ENCODE assay signal across 3 cellular contexts in the genomic region with DNA sequence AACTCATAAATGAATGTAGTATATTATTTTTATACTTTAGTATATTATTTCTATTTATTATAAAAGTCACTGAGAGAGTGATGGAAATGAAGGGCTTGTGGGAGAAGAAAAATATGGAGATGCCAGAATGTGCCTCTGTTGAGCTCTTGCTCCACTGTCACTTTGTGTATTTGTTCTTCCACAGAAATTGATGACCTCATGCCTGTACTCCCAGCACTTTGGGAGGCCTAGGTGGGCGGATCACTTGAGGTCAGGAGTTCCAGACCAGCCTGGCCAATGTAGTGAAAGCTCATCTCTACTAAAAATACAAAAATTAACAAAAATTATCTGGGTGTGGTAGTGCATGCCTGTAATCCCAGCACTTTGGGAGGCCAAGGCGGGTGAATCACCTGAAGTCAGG.
TF ChIP-seq lines count a peak whose summit lies in the region.

No MANE protein-coding gene starts in this region.

TF ChIP-seq in HEK293, 187 proteins besides CTCF, POLR2A, EP300 and RAD21:
- TF ChIP-seq, protein P1, sequence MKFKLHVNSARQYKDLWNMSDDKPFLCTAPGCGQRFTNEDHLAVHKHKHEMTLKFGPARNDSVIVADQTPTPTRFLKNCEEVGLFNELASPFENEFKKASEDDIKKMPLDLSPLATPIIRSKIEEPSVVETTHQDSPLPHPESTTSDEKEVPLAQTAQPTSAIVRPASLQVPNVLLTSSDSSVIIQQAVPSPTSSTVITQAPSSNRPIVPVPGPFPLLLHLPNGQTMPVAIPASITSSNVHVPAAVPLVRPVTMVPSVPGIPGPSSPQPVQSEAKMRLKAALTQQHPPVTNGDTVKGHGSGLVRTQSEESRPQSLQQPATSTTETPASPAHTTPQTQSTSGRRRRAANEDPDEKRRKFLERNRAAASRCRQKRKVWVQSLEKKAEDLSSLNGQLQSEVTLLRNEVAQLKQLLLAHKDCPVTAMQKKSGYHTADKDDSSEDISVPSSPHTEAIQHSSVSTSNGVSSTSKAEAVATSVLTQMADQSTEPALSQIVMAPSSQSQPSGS (tag by site-specific recombination; IDR thresholded peaks at IDR 0.05; ENCODE audit: low read depth) = 0 out of 2 replicates have a peak, but pooled peaks have one; percentile 19
- TF ChIP-seq ZFHX2 (tag by site-specific recombination; conservative IDR thresholded peaks at IDR 0.05) = peak; percentile 48
- 0 out of 2 replicates have a peak, but pooled peaks have one; percentile 15 for TF ChIP-seq GLIS1 (tag by site-specific recombination; IDR thresholded peaks at IDR 0.05)
- TF ChIP-seq ZNF560 (tag by site-specific recombination; IDR thresholded peaks at IDR 0.05; ENCODE audit: borderline replicate concordance) = no peak
- TF ChIP-seq ZNF423 (tag by site-specific recombination; IDR thresholded peaks at IDR 0.05) = no peak
- no peak for TF ChIP-seq ZXDB (tag by site-specific recombination; IDR thresholded peaks at IDR 0.05)
TF ChIP-seq in HEK293: peak in this region for 3.

TF ChIP-seq in K562, 482 proteins besides CTCF, POLR2A, EP300 and RAD21:
- TF ChIP-seq, protein P2, sequence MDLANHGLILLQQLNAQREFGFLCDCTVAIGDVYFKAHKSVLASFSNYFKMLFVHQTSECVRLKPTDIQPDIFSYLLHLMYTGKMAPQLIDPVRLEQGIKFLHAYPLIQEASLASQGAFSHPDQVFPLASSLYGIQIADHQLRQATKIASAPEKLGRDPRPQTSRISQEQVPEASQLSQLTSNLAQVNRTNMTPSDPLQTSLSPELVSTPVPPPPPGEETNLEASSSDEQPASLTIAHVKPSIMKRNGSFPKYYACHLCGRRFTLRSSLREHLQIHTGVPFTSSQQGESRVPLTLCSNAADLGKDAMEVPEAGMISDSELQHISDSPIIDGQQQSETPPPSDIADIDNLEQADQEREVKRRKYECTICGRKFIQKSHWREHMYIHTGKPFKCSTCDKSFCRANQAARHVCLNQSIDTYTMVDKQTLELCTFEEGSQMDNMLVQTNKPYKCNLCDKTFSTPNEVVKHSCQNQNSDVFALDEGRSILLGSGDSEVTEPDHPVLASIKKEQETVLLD (IDR thresholded peaks at IDR 0.05) = no peak
- TF ChIP-seq SAFB (IDR thresholded peaks at IDR 0.05; ENCODE audit: borderline replicate concordance, low read depth, low read length) = no peak
- TF ChIP-seq TSC22D4 (tag; IDR thresholded peaks at IDR 0.05) = no peak
- TF ChIP-seq EGR1 (conservative IDR thresholded peaks at IDR 0.05) = 0 out of 2 replicates have a peak, but pooled peaks have one; percentile 17
- no peak for TF ChIP-seq HCFC1 (IDR thresholded peaks at IDR 0.05; ENCODE audit: low read depth, low read length)
- TF ChIP-seq PHF8 (IDR thresholded peaks at IDR 0.05; ENCODE audit: borderline replicate concordance, low read length) = no peak
- TF ChIP-seq ZNF764 (CRISPR knock-in tag; IDR thresholded peaks at IDR 0.05; ENCODE audit: low read depth) = no peak
- no peak for TF ChIP-seq SREBF2 (CRISPR knock-in tag; IDR thresholded peaks at IDR 0.05)
- TF ChIP-seq, protein P3, sequence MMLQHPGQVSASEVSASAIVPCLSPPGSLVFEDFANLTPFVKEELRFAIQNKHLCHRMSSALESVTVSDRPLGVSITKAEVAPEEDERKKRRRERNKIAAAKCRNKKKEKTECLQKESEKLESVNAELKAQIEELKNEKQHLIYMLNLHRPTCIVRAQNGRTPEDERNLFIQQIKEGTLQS (IDR thresholded peaks at IDR 0.05) = peak; percentile 29; the same call in 1 of the 2 replicates
- TF ChIP-seq, protein P3 (CRISPR knock-in tag; conservative IDR thresholded peaks at IDR 0.05) = no peak

TF ChIP-seq in HepG2, 621 proteins besides CTCF, POLR2A, EP300 and RAD21:
- TF ChIP-seq ZNF160 (CRISPR knock-in tag; IDR thresholded peaks at IDR 0.05) = no peak
- peak; percentile 43; the same call in 1 of the 2 replicates for TF ChIP-seq JUN (CRISPR knock-in tag; IDR thresholded peaks at IDR 0.05)
- TF ChIP-seq, protein P4, sequence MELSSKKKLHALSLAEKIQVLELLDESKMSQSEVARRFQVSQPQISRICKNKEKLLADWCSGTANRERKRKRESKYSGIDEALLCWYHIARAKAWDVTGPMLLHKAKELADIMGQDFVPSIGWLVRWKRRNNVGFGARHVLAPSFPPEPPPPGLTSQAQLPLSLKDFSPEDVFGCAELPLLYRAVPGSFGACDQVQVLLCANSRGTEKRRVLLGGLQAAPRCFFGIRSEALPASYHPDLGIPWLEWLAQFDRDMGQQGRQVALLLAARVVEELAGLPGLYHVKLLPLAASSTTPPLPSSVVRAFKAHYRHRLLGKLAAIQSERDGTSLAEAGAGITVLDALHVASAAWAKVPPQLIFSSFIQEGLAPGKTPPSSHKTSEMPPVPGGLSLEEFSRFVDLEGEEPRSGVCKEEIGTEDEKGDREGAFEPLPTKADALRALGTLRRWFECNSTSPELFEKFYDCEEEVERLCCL (CRISPR knock-in tag; IDR thresholded peaks at IDR 0.05; ENCODE audit: borderline replicate concordance) = no peak
- 0 out of 2 replicates have a peak, but pooled peaks have one; percentile 26 for TF ChIP-seq ZMYM4 (CRISPR knock-in tag; IDR thresholded peaks at IDR 0.05)
- TF ChIP-seq ZNF570 (CRISPR knock-in tag; IDR thresholded peaks at IDR 0.05; ENCODE audit: borderline replicate concordance) = no peak
- no peak for TF ChIP-seq MAF1 (CRISPR knock-in tag; IDR thresholded peaks at IDR 0.05; ENCODE audit: borderline replicate concordance)
- peak; percentile 75 for TF ChIP-seq ATF7 (IDR thresholded peaks at IDR 0.05)
- no peak for TF ChIP-seq ATF7 (CRISPR knock-in tag; IDR thresholded peaks at IDR 0.05)
- TF ChIP-seq ZBTB21 (CRISPR knock-in tag; IDR thresholded peaks at IDR 0.05) = peak; percentile 64; the same call in 1 of the 2 replicates
- TF ChIP-seq, protein P1 (CRISPR knock-in tag; IDR thresholded peaks at IDR 0.05) = peak; percentile 74; the same call in 1 of the 2 replicates
- no peak for TF ChIP-seq KLF15 (CRISPR knock-in tag; IDR thresholded peaks at IDR 0.05; ENCODE audit: borderline replicate concordance)
- no peak for TF ChIP-seq AGO1 (IDR thresholded peaks at IDR 0.05; ENCODE audit: low read depth, low read length, poor library complexity, severe bottlenecking)
